Comparison of ENCODE assay signal across 13 cellular contexts in the genomic region with DNA sequence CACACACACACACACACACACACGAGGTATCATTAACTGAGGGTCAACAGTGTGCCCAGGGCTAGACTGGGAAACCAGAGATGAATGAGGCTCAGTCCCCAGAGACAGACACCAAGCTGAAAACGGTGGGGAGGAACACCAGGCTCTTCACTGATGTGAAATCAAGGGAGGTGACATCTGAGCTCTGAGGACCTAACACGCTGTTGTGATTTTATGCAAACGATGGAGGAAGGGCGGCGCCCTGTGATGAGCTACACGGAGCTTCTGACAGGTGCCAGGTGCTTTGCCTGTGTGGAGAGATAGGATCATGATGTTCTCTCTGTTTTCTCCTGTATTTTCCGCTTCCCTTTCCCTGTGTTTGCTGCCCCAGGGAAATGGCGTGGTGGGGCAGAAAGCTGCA. TPM values are rescaled to one million over a fixed set of nuclear protein-coding genes. Genes with fewer than 3 reads are reported as not detected.
DNase-seq lines count a peak whose midpoint lies in the region; ATAC-seq, FAIRE-seq and TF ChIP-seq lines count a peak whose summit lies in the region.
"Had no signal": no experiment of that assay in that cellular context is flagged by ENCODE, and none has a peak within 500 bp of the region (broad histone marks: within the 10 kb centered on the region; RNA-seq: fewer than 3 reads in every experiment).

No MANE protein-coding gene starts in this region.

- H4K20me1 ChIP-seq in HepG2 (ENCODE audit: insufficient read depth, low read length), result no peaks in the 10 kb centered on the region

- H3K9ac ChIP-seq in HepG2 (ENCODE audit: insufficient read depth, low read depth, low read length), result no peak overlapping the region

- no peaks in the 10 kb centered on the region for H3K27me3 Mint-ChIP-seq in glutamatergic neuron (ENCODE audit: unreplicated experiment)
- H3K27me3 Mint-ChIP-seq: central memory CD8-positive, alpha-beta T cell had no signal

- CTCF ChIA-PET in HepG2 (lab: Yijun Ruan, JAX; ENCODE audit: low intra/inter-chr PET ratio, low total read pairs), result no interaction called here

- H3K36me3 ChIP-seq in HepG2 (replicated peaks in 1 of 2; ENCODE audit: control insufficient read depth in 1 of 2, insufficient read depth in 2 of 2, low read length in 2 of 2) (no peaks in the 10 kb centered on the region), right lobe of liver (no peaks in the 10 kb centered on the region), aorta (ENCODE audit: control insufficient read depth in 1 of 2, insufficient read depth in 2 of 2, low read length in 1 of 2) (no peaks in the 10 kb centered on the region)

- no peak for TF ChIP-seq RAD21 in HepG2 (CRISPR knock-in tag; IDR thresholded peaks at IDR 0.05)

- H3K27me3 ChIP-seq in HepG2 (ENCODE audit: control insufficient read depth in 1 of 2, insufficient read depth in 2 of 2, low read length in 2 of 2), result peaks cover 2 to 17% of the 10 kb centered on the region in 2 experiments; a peak in 3 of 5 replicates
- H3K27me3 ChIP-seq in right lobe of liver, result no peaks in the 10 kb centered on the region
- no peaks in the 10 kb centered on the region for H3K27me3 ChIP-seq in aorta (ENCODE audit: control insufficient read depth in 1 of 2, insufficient read depth in 2 of 2, low read length in 1 of 2)

- H3K27ac ChIP-seq in HepG2 (ENCODE audit: extremely low read length, insufficient read depth, low read length) (no peak overlapping the region), right lobe of liver (no peak overlapping the region), aorta (ENCODE audit: low read depth in 1 of 2, low read length in 2 of 2) (no peak overlapping the region)

- intact Hi-C loops in HepG2 (cut with micrococcal nuclease; ENCODE audit: unreplicated experiment) (no loop called here), right lobe of liver (cut with DNase I) (no loop called here), aorta (cut with DNase I) (no loop called here)

- H3K4me1 ChIP-seq in HepG2 (ENCODE audit: insufficient read depth, low read length), result peaks cover 66% of the 10 kb centered on the region
- peaks cover 0 to 25% (median 7%) of the 10 kb centered on the region in 4 donors for H3K4me1 ChIP-seq in right lobe of liver
- H3K4me1 ChIP-seq in aorta (ENCODE audit: control insufficient read depth in 1 of 2, insufficient read depth in 2 of 2, low read length in 2 of 2), result no peaks in the 10 kb centered on the region

- no peaks in the 10 kb centered on the region for H3K79me2 ChIP-seq in HepG2 (ENCODE audit: insufficient read depth, low read length)

- H3K9me3 ChIP-seq in HepG2 (ENCODE audit: low read length) (no peaks in the 10 kb centered on the region), right lobe of liver (no peaks in the 10 kb centered on the region), aorta (ENCODE audit: control insufficient read depth, low read length) (no peaks in the 10 kb centered on the region)

- no peak overlapping the region for H3K27ac Mint-ChIP-seq in glutamatergic neuron (ENCODE audit: unreplicated experiment)

- ATAC-seq in HepG2, result peak; percentile 24; the same call in 1 of the 3 replicates
- no peak for ATAC-seq in right lobe of liver
- no peak for ATAC-seq in SK-N-SH treated with all-trans-retinoic acid at 6 μM for 48 hours
- ATAC-seq in aorta (ENCODE audit: low FRiP score), result no peak

- POLR2A ChIA-PET in HepG2 (lab: Yijun Ruan, JAX), result interaction anchor here (1.0 kb wide), 1 partner anchor 9 kb away, joined by 5 read pairs; no protein-coding TSS in a partner anchor

- no peaks in the 10 kb centered on the region for H3K9me3 Mint-ChIP-seq in glutamatergic neuron (ENCODE audit: unreplicated experiment)
- H3K9me3 Mint-ChIP-seq: central memory CD8-positive, alpha-beta T cell had no signal

- 19% methylated on average over 8 of the region's 9 CpGs for WGBS in HepG2 (ENCODE audit: low lambda C conversion rate)
- 58% methylated on average over 6 of the region's 9 CpGs for WGBS in right lobe of liver (ENCODE audit: insufficient coverage, low coverage, low lambda C conversion rate, missing lambda C conversion rate)
- WGBS in aorta, 2 donors, result 79 to 81% methylated on average over 9 of the region's 9 CpGs

- TF ChIP-seq POLR2A in HepG2 (IDR thresholded peaks at IDR 0.05; ENCODE audit: insufficient read depth in 1 of 2, low read depth in 2 of 2, low read length in 2 of 2), result no peak
- TF ChIP-seq POLR2A in right lobe of liver (IDR thresholded peaks at IDR 0.05), result no peak
- TF ChIP-seq POLR2A in Raji (IDR thresholded peaks at IDR 0.05; ENCODE audit: insufficient read depth, low read depth, low read length), result peak; percentile 68

- H3K4me1 Mint-ChIP-seq in glutamatergic neuron (ENCODE audit: low read depth, unreplicated experiment), result no peaks in the 10 kb centered on the region
- H3K4me1 Mint-ChIP-seq: central memory CD8-positive, alpha-beta T cell had no signal

- H3K4me3 ChIP-seq in HepG2 (replicated peaks in 1 of 3; ENCODE audit: insufficient read depth in 1 of 3, low read depth in 2 of 3, low read length in 3 of 3), result no peak overlapping the region
- H3K4me3 ChIP-seq in right lobe of liver, result no peak overlapping the region
- no peak overlapping the region for H3K4me3 ChIP-seq in aorta (ENCODE audit: low read length in 2 of 2)

- peak overlapping the region; percentile 32; the same call in 1 of the 2 replicates for H3K4me2 ChIP-seq in HepG2 (ENCODE audit: low read depth, low read length)

- BruUV-seq in HepG2 (replicated peaks; lab: Mats Ljungman, UMichigan), result no TSS peak

- no peaks in the 10 kb centered on the region for H3K36me3 Mint-ChIP-seq in glutamatergic neuron (ENCODE audit: unreplicated experiment)

- H3K4me3 Mint-ChIP-seq in glutamatergic neuron (ENCODE audit: unreplicated experiment), result no peak overlapping the region
- H3K4me3 Mint-ChIP-seq: central memory CD8-positive, alpha-beta T cell had no signal

- TF ChIP-seq CTCF in HepG2 (CRISPR knock-in tag; IDR thresholded peaks at IDR 0.05), result no peak
- no peak for TF ChIP-seq CTCF in right lobe of liver (IDR thresholded peaks at IDR 0.05)
- TF ChIP-seq CTCF in glutamatergic neuron (IDR thresholded peaks at IDR 0.05; ENCODE audit: partially characterized antibody, unreplicated experiment), result no peak

- no peak overlapping the region for H2AFZ ChIP-seq in HepG2 (ENCODE audit: low read length)

- no peak for TF ChIP-seq EP300 in HepG2 (IDR thresholded peaks at IDR 0.05; ENCODE audit: low read depth in 2 of 2, low read length in 2 of 2)
- TF ChIP-seq EP300 in HepG2 (CRISPR knock-in tag; IDR thresholded peaks at IDR 0.05; ENCODE audit: borderline replicate concordance), result no peak

- in situ Hi-C loops in HepG2 (cut with HindIII; ENCODE audit: extremely low pct_ligation_motif_present, low pct_unique_long_range_greater_than_20kb), result no loop called here

- DNase-seq in HepG2 (ENCODE audit: low spot score) (no peak), right lobe of liver (no peak), NCI-H128 (lab: John Stamatoyannopoulos, UW; ENCODE audit: unreplicated experiment) (peak; percentile 59), NOMO-1 treated with dmso at 0.1 percent for 144 hours (lab: John Stamatoyannopoulos, UW; ENCODE audit: unreplicated experiment) (no peak), glutamatergic neuron (no peak), aorta (no peak)
- DNase-seq: midbrain, NCI-H774 had no signal

- no peak for FAIRE-seq in HepG2 (lab: Jason Lieb, UNC)
- FAIRE-seq: H1 had no signal

RNA-seq across cellular contexts. Expression of a gene that starts 6.5 kb away (rescaled TPM):
- total RNA-seq in HepG2 (2016; rRNA removed; fragmentation: Illumina TruSeq; extraction: Trizol), result 31.5 and 32.4 TPM in 2 replicates
- 9.5 and 9.9 TPM in 2 replicates for total RNA-seq in HepG2 (2016; cell fraction: cytosol; rRNA removed; fragmentation: Illumina TruSeq; extraction: Trizol; ENCODE audit: low read depth)
- total RNA-seq in HepG2 (2016; cell fraction: insoluble cytoplasmic fraction; rRNA removed; fragmentation: Illumina TruSeq; extraction: Trizol), result 27.7 and 33.5 TPM in 2 replicates
- total RNA-seq in HepG2 (2016; cell fraction: membrane; rRNA removed; fragmentation: Illumina TruSeq; extraction: Trizol), result 19.2 and 24.7 TPM in 2 replicates
- 26.9 and 30.5 TPM in 2 replicates for total RNA-seq in HepG2 (2016; cell fraction: nucleus; rRNA removed; fragmentation: Illumina TruSeq; extraction: Trizol)
- polyA plus RNA-seq in HepG2 (2011; rRNA removed), result 305 and 347 TPM in 2 replicates
- 171 and 227 TPM in 2 replicates for polyA plus RNA-seq in HepG2 (2011; cell fraction: cytosol; rRNA removed)
- 180 and 209 TPM in 2 replicates for polyA plus RNA-seq in HepG2 (2011; cell fraction: nucleus; rRNA removed)
- 258 and 265 TPM in 2 replicates for polyA plus RNA-seq in HepG2 (2012)
- 41.8 and 43.2 TPM in 2 replicates for polyA plus RNA-seq in HepG2 (2016; cell fraction: cytosol; fragmentation: Illumina TruSeq; extraction: Trizol; ENCODE audit: low read depth)
- 103 and 141 TPM in 2 replicates for polyA plus RNA-seq in HepG2 (2016; cell fraction: insoluble cytoplasmic fraction; fragmentation: Illumina TruSeq; extraction: Trizol; ENCODE audit: low read depth)
- polyA plus RNA-seq in HepG2 (2016; cell fraction: membrane; fragmentation: Illumina TruSeq; extraction: Trizol; ENCODE audit: low read depth), result 69.2 and 69.5 TPM in 2 replicates
- polyA plus RNA-seq in HepG2 (2016; cell fraction: nucleus; fragmentation: Illumina TruSeq; extraction: Trizol; ENCODE audit: insufficient read depth, low read depth), result 118 and 123 TPM in 2 replicates
- polyA minus RNA-seq in HepG2 (2011; rRNA and poly(A)+ RNA removed; ENCODE audit: low replicate concordance), result 63.4 and 306 TPM in 2 replicates
- polyA minus RNA-seq in HepG2 (2011; cell fraction: cytosol; rRNA and poly(A)+ RNA removed), result 173 and 208 TPM in 2 replicates
- 50.5 and 63.4 TPM in 2 replicates for polyA minus RNA-seq in HepG2 (2011; cell fraction: nucleus; rRNA and poly(A)+ RNA removed)
- total RNA-seq in right lobe of liver, result 100 to 1,000 TPM; 146 to 211 (median 170) TPM
- total RNA-seq in glutamatergic neuron (ENCODE audit: unreplicated experiment), result 148 TPM
- 100 to 1,000 TPM; 430 to 444 TPM for total RNA-seq in aorta
- 100 to 1,000 TPM; 346 to 756 TPM for polyA plus RNA-seq in aorta

RNA-seq across cellular contexts. Expression of a gene that starts 15.3 kb away (rescaled TPM):
- total RNA-seq in HepG2 (2016; rRNA removed; fragmentation: Illumina TruSeq; extraction: Trizol), result 0.97 TPM in 1 of 2 replicates, not detected in the other
- total RNA-seq in HepG2 (2016; cell fraction: cytosol; rRNA removed; fragmentation: Illumina TruSeq; extraction: Trizol; ENCODE audit: low read depth), result 0.35 TPM in 1 of 2 replicates, not detected in the other
- 0.58 TPM in 1 of 2 replicates, not detected in the other for total RNA-seq in HepG2 (2016; cell fraction: insoluble cytoplasmic fraction; rRNA removed; fragmentation: Illumina TruSeq; extraction: Trizol)
- not detected in 2 replicates for total RNA-seq in HepG2 (2016; cell fraction: membrane; rRNA removed; fragmentation: Illumina TruSeq; extraction: Trizol)
- total RNA-seq in HepG2 (2016; cell fraction: nucleus; rRNA removed; fragmentation: Illumina TruSeq; extraction: Trizol), result 0.69 and 1.2 TPM in 2 replicates
- 0.40 and 0.50 TPM in 2 replicates for polyA plus RNA-seq in HepG2 (2011; rRNA removed)
- not detected in 2 replicates for polyA plus RNA-seq in HepG2 (2011; cell fraction: cytosol; rRNA removed)
- polyA plus RNA-seq in HepG2 (2011; cell fraction: nucleus; rRNA removed), result 0.40 and 1.1 TPM in 2 replicates
- 0.21 TPM in 1 of 2 replicates, not detected in the other for polyA plus RNA-seq in HepG2 (2012)
- not detected in 2 replicates for polyA plus RNA-seq in HepG2 (2016; cell fraction: cytosol; fragmentation: Illumina TruSeq; extraction: Trizol; ENCODE audit: low read depth)
- polyA plus RNA-seq in HepG2 (2016; cell fraction: insoluble cytoplasmic fraction; fragmentation: Illumina TruSeq; extraction: Trizol; ENCODE audit: low read depth), result not detected in 2 replicates
- not detected in 2 replicates for polyA plus RNA-seq in HepG2 (2016; cell fraction: membrane; fragmentation: Illumina TruSeq; extraction: Trizol; ENCODE audit: low read depth)
- not detected in 2 replicates for polyA plus RNA-seq in HepG2 (2016; cell fraction: nucleus; fragmentation: Illumina TruSeq; extraction: Trizol; ENCODE audit: insufficient read depth, low read depth)
- 2.1 and 4.3 TPM in 2 replicates for polyA minus RNA-seq in HepG2 (2011; rRNA and poly(A)+ RNA removed; ENCODE audit: low replicate concordance)
- polyA minus RNA-seq in HepG2 (2011; cell fraction: cytosol; rRNA and poly(A)+ RNA removed), result not detected in 2 replicates
- polyA minus RNA-seq in HepG2 (2011; cell fraction: nucleus; rRNA and poly(A)+ RNA removed), result 3.9 and 6.5 TPM in 2 replicates
- under 1 TPM in 3 of 6 experiments, not detected in 3; 0.37 to 0.78 (median 0.68) TPM for total RNA-seq in right lobe of liver
- 1.1 TPM for total RNA-seq in glutamatergic neuron (ENCODE audit: unreplicated experiment)
- 1 to 10 TPM; 1.5 to 2.7 TPM for total RNA-seq in aorta
- polyA plus RNA-seq in aorta, result not detected
- total RNA-seq: glomerular endothelial cell had no signal

RNA-seq across cellular contexts. Expression of a gene that starts 41.0 kb away (rescaled TPM):
- total RNA-seq in HepG2 (2016; rRNA removed; fragmentation: Illumina TruSeq; extraction: Trizol), result 47.4 and 64.1 TPM in 2 replicates
- 6.4 and 8.7 TPM in 2 replicates for total RNA-seq in HepG2 (2016; cell fraction: cytosol; rRNA removed; fragmentation: Illumina TruSeq; extraction: Trizol; ENCODE audit: low read depth)
- 45.0 and 57.8 TPM in 2 replicates for total RNA-seq in HepG2 (2016; cell fraction: insoluble cytoplasmic fraction; rRNA removed; fragmentation: Illumina TruSeq; extraction: Trizol)
- total RNA-seq in HepG2 (2016; cell fraction: membrane; rRNA removed; fragmentation: Illumina TruSeq; extraction: Trizol), result 23.2 TPM in 2 replicates
- 32.4 and 36.4 TPM in 2 replicates for total RNA-seq in HepG2 (2016; cell fraction: nucleus; rRNA removed; fragmentation: Illumina TruSeq; extraction: Trizol)
- polyA plus RNA-seq in HepG2 (2011; rRNA removed), result 45.8 and 50.1 TPM in 2 replicates
- 28.7 TPM in 2 replicates for polyA plus RNA-seq in HepG2 (2011; cell fraction: cytosol; rRNA removed)
- polyA plus RNA-seq in HepG2 (2011; cell fraction: nucleus; rRNA removed), result 70.7 and 76.7 TPM in 2 replicates
- 62.0 and 63.4 TPM in 2 replicates for polyA plus RNA-seq in HepG2 (2012)
- 5.1 and 6.4 TPM in 2 replicates for polyA plus RNA-seq in HepG2 (2016; cell fraction: cytosol; fragmentation: Illumina TruSeq; extraction: Trizol; ENCODE audit: low read depth)
- polyA plus RNA-seq in HepG2 (2016; cell fraction: insoluble cytoplasmic fraction; fragmentation: Illumina TruSeq; extraction: Trizol; ENCODE audit: low read depth), result 59.1 and 66.7 TPM in 2 replicates
- 14.0 and 14.8 TPM in 2 replicates for polyA plus RNA-seq in HepG2 (2016; cell fraction: membrane; fragmentation: Illumina TruSeq; extraction: Trizol; ENCODE audit: low read depth)
- polyA plus RNA-seq in HepG2 (2016; cell fraction: nucleus; fragmentation: Illumina TruSeq; extraction: Trizol; ENCODE audit: insufficient read depth, low read depth), result 53.9 and 54.2 TPM in 2 replicates
- polyA minus RNA-seq in HepG2 (2011; rRNA and poly(A)+ RNA removed; ENCODE audit: low replicate concordance), result 46.1 and 58.4 TPM in 2 replicates
- 29.3 and 32.2 TPM in 2 replicates for polyA minus RNA-seq in HepG2 (2011; cell fraction: cytosol; rRNA and poly(A)+ RNA removed)
- polyA minus RNA-seq in HepG2 (2011; cell fraction: nucleus; rRNA and poly(A)+ RNA removed), result 33.0 and 36.7 TPM in 2 replicates
- 10 to 100 TPM; 17.1 to 22.6 (median 21.1) TPM for total RNA-seq in right lobe of liver
- total RNA-seq in glutamatergic neuron (ENCODE audit: unreplicated experiment), result 52.8 TPM
- 10 to 100 TPM; 49.2 to 49.6 TPM for total RNA-seq in aorta
- polyA plus RNA-seq in aorta, result 10 to 100 TPM; 26.0 to 32.9 TPM
